In genomic region chr16:85720319-85720637, GRCh38 we compare ENCODE assay signal across 14 cellular contexts. TPM values are rescaled to one million over a fixed set of nuclear protein-coding genes. Genes with fewer than 3 reads are reported as not detected.
DNase-seq lines count a peak whose midpoint lies in the region; ATAC-seq and TF ChIP-seq lines count a peak whose summit lies in the region.
"Had no signal": no experiment of that assay in that cellular context is flagged by ENCODE, and none has a peak within 500 bp of the region (broad histone marks: within the 10 kb centered on the region; RNA-seq: fewer than 3 reads in every experiment).

No MANE protein-coding gene starts in this region.

- H3K9me3 ChIP-seq in breast epithelium (no peaks in the 10 kb centered on the region), lower lobe of right lung (no peaks in the 10 kb centered on the region), neuronal stem cell (replicated peaks in 1 of 2; ENCODE audit: control insufficient read depth in 2 of 2, insufficient read depth in 1 of 2, low read depth in 1 of 2, low read length in 2 of 2) (no peaks in the 10 kb centered on the region)
- H3K9me3 ChIP-seq: SJSA1 had no signal

- no peak for TF ChIP-seq POLR2A in breast epithelium (IDR thresholded peaks at IDR 0.05)

- TF ChIP-seq CTCF in breast epithelium (IDR thresholded peaks at IDR 0.05) (peak in 1 of 3 donors; percentile 15), lower lobe of right lung (IDR thresholded peaks at IDR 0.05) (no peak)

- no peaks in the 10 kb centered on the region for H3K79me1 ChIP-seq in neuronal stem cell (ENCODE audit: low read depth, low read length)

- H2BK12ac ChIP-seq in neuronal stem cell (ENCODE audit: low read length), result no peak overlapping the region

- no peak overlapping the region for H4K91ac ChIP-seq in neuronal stem cell (ENCODE audit: low read depth, low read length, poor library complexity)

- no peak overlapping the region for H2BK5ac ChIP-seq in neuronal stem cell (ENCODE audit: low read length)

- H3K36me3 ChIP-seq in breast epithelium, result no peaks in the 10 kb centered on the region
- H3K36me3 ChIP-seq in lower lobe of right lung, result no peaks in the 10 kb centered on the region
- H3K36me3 ChIP-seq in neuronal stem cell (replicated peaks in 1 of 2; ENCODE audit: control insufficient read depth in 2 of 2, insufficient read depth in 2 of 2, low read length in 2 of 2), result no peaks in the 10 kb centered on the region
- H3K36me3 ChIP-seq: SJSA1 had no signal

- no peaks in the 10 kb centered on the region for H3K27me3 ChIP-seq in breast epithelium
- H3K27me3 ChIP-seq in lower lobe of right lung (ENCODE audit: low read depth), result peaks cover 4% of the 10 kb centered on the region
- H3K27me3 ChIP-seq in neuronal stem cell (ENCODE audit: control insufficient read depth in 3 of 3, insufficient read depth in 3 of 3, low read depth in 1 of 3, low read length in 3 of 3), result peaks cover 0 to 1% (median 0%) of the 10 kb centered on the region in 3 experiments
- H3K27me3 ChIP-seq: SJSA1 had no signal

- no peak overlapping the region for H2AFZ ChIP-seq in neuronal stem cell (ENCODE audit: low read length)

- peak; percentile 47 for DNase-seq in EH (ENCODE audit: low read depth)
- peak; percentile 61 for DNase-seq in LoVo (ENCODE audit: low spot score)
- DNase-seq in breast epithelium (ENCODE audit: low spot score in 2 of 2), result peak; percentile 93 to 94
- no peak for DNase-seq in lower lobe of right lung
- no peak for DNase-seq in HCEC 1CT
- DNase-seq in KG1 (lab: John Stamatoyannopoulos, UW), result no peak
- DNase-seq in neuronal stem cell (ENCODE audit: low spot score), result no peak
- DNase-seq in SW 1271 (lab: John Stamatoyannopoulos, UW), result no peak
- DNase-seq: activated CD8-positive, alpha-beta memory T cell treated with anti-CD3 and anti-CD28 coated beads, Interleukin-2, amount 50 U/mL, for 4 hours; DND-41; Karpas-422; NCI-H2081 had no signal

- H3K27ac ChIP-seq in breast epithelium (peak overlapping the region; percentile 66 to 73), lower lobe of right lung (no peak overlapping the region), neuronal stem cell (replicated peaks; ENCODE audit: low read length) (no peak overlapping the region)
- H3K27ac ChIP-seq: SJSA1 had no signal

- no peak overlapping the region for H2AK5ac ChIP-seq in neuronal stem cell (ENCODE audit: low read depth, low read length)

- H3K4me3 ChIP-seq in breast epithelium (no peak overlapping the region), lower lobe of right lung (no peak overlapping the region), neuronal stem cell (ENCODE audit: low read length in 2 of 2) (no peak overlapping the region)
- H3K4me3 ChIP-seq: SJSA1 had no signal

- H3K4me2 ChIP-seq in neuronal stem cell (ENCODE audit: insufficient read depth, low read length, poor library complexity, severe bottlenecking), result no peak overlapping the region

- H2BK120ac ChIP-seq in neuronal stem cell (ENCODE audit: low read depth, low read length), result no peak overlapping the region

- H2BK15ac ChIP-seq in neuronal stem cell (ENCODE audit: low read length), result no peak overlapping the region

- peak; percentile 47 to 54 for ATAC-seq in lower lobe of right lung
- ATAC-seq: activated naive CD4-positive, alpha-beta T cell treated with anti-CD3 and anti-CD28 coated beads, Interleukin-2, amount 50 U/mL, for 72 hours had no signal

- H3K4ac ChIP-seq in neuronal stem cell (ENCODE audit: low read length), result no peak overlapping the region

- no peak overlapping the region for H4K8ac ChIP-seq in neuronal stem cell (ENCODE audit: low read depth, low read length)

- H3K23ac ChIP-seq in neuronal stem cell (ENCODE audit: low read depth, low read length, poor library complexity), result no peak overlapping the region

- H3K9ac ChIP-seq in neuronal stem cell (ENCODE audit: low read depth, low read length, poor library complexity), result no peak overlapping the region

- WGBS in neuronal stem cell (ENCODE audit: extremely low coverage in 2 of 2, insufficient read length in 2 of 2, insufficient replicate concordance in 1 of 2), 2 donors, result no CpG with 5 or more reads among the region's 3 CpGs

- peaks cover 10 to 21% of the 10 kb centered on the region in 2 donors for H3K4me1 ChIP-seq in breast epithelium
- peaks cover 10% of the 10 kb centered on the region for H3K4me1 ChIP-seq in lower lobe of right lung
- H3K4me1 ChIP-seq in neuronal stem cell (ENCODE audit: control insufficient read depth in 2 of 2, insufficient read depth in 1 of 2, low read depth in 1 of 2, low read length in 2 of 2), result peaks cover 20 to 39% of the 10 kb centered on the region in 2 donors

- no peak overlapping the region for H3K14ac ChIP-seq in neuronal stem cell (ENCODE audit: low read length)

- no peak overlapping the region for H3K18ac ChIP-seq in neuronal stem cell (ENCODE audit: low read length)

- intact Hi-C loops in breast epithelium (cut with DNase I; ENCODE audit: low total_unique reads) (no loop called here), lower lobe of right lung (cut with DNase I) (no loop called here)

RNA-seq across cellular contexts. Expression of gene C16orf74, which starts 30.6 kb away (rescaled TPM):
- total RNA-seq in breast epithelium, result 1 to 10 TPM in 2 of 3 donors, under 1 TPM in 1; 0.80 to 7.2 (median 6.7) TPM
- 1.5 TPM for total RNA-seq in lower lobe of right lung
- 2.8 TPM for polyA plus RNA-seq in neuronal stem cell (2013, experiment 1 of 2)
- 3.0 TPM for polyA plus RNA-seq in neuronal stem cell (2013, experiment 2 of 2)

RNA-seq across cellular contexts. Expression of gene GINS2, which starts 31.5 kb away (rescaled TPM):
- total RNA-seq in breast epithelium (1 to 10 TPM in 2 of 3 donors, under 1 TPM in 1; 0.66 to 3.1 (median 1.1) TPM), lower lobe of right lung (1.1 TPM)
- polyA plus RNA-seq in neuronal stem cell (2013, experiment 1 of 2), result 32.2 TPM
- 33.2 TPM for polyA plus RNA-seq in neuronal stem cell (2013, experiment 2 of 2)

Comparison
In these comparisons a context has a peak if more than half of its experiments do, and no peak if none do; other contexts are left out.
1. DNase-seq: peak in EH (single experiment), LoVo (single experiment) and breast epithelium (2 of 2); none in lower lobe of right lung (single experiment), HCEC 1CT (single experiment), KG1 (single experiment), neuronal stem cell (single experiment) and SW 1271 (0 of 2).
2. H3K27ac ChIP-seq: peak in breast epithelium (2 of 2); none in lower lobe of right lung (single experiment) and neuronal stem cell (single experiment).